10 cellular contexts compared by ENCODE assay signal in the genomic region with DNA sequence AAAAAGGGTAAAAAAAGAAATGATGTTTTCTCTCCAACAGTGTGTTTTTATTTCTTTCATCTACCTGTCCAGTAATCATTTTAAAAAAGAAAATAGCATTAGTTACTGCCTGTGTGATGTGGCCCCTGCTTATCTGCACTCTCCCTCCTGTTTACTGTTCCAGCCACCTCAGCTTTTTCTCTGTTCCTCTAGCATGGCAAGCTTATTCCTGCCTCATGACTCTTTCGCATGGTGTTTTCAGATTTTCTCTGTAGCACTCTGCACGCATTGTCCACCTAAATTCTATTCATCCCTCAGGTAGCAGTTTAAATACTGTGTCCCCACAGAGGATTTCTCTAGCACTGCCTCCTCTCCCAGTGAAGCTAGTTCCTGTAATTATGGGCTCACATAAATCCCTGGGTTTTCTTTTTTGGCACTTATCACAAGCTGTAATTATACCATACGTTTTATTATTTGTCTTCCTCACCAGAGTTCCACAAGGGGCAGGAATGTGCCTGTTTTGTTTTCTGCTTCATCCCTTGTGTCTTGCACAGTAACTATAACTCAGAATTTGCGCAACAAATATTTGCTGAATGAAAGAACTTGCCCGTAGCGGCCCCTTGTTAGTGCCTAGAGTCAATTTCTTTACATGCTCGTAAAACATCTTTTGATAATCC. TPM values are rescaled to one million over a fixed set of nuclear protein-coding genes. Genes with fewer than 3 reads are reported as not detected.
DNase-seq lines count a peak whose midpoint lies in the region; ATAC-seq and TF ChIP-seq lines count a peak whose summit lies in the region.
"Had no signal": no experiment of that assay in that cellular context is flagged by ENCODE, and none has a peak within 500 bp of the region (broad histone marks: within the 10 kb centered on the region; RNA-seq: fewer than 3 reads in every experiment).

No MANE protein-coding gene starts in this region.

- no peaks in the 10 kb centered on the region for H3K9me3 ChIP-seq in RWPE2 (ENCODE audit: severe bottlenecking)
- no peaks in the 10 kb centered on the region for H3K9me3 ChIP-seq in right lobe of liver

- H3K27ac Mint-ChIP-seq in HFFc6: peak overlapping the region; percentile 17; the same call in 1 of the 2 replicates

- peaks cover 12% of the 10 kb centered on the region for H3K4me1 ChIP-seq in RWPE2 (ENCODE audit: insufficient read depth, poor library complexity, severe bottlenecking)
- H3K4me1 ChIP-seq in right lobe of liver: peaks cover 0 to 18% (median 6%) of the 10 kb centered on the region in 4 donors

- H3K36me3 Mint-ChIP-seq in HFFc6 (ENCODE audit: low read depth): no peaks in the 10 kb centered on the region

- H3K27me3 Mint-ChIP-seq in HFFc6 (ENCODE audit: insufficient read depth): peaks cover 2% of the 10 kb centered on the region; the same call in 1 of the 2 replicates

- intact Hi-C loops in right lobe of liver (cut with DNase I): no loop called here

- ATAC-seq in RWPE2 (ENCODE audit: low read depth) (peak; percentile 92), right lobe of liver (peak; percentile 72 to 88 (median 82)), HG03045 (IDR thresholded peaks at IDR 0.05; ENCODE audit: unreplicated experiment) (no peak)

- H3K36me3 ChIP-seq in RWPE2 (ENCODE audit: low read depth): no peaks in the 10 kb centered on the region
- H3K36me3 ChIP-seq in right lobe of liver: no peaks in the 10 kb centered on the region

- H3K27ac ChIP-seq in RWPE2 (ENCODE audit: poor library complexity, severe bottlenecking) (peak overlapping the region; percentile 75), right lobe of liver (peak overlapping the region in 1 of 3 donors; percentile 62)

- H3K4me3 ChIP-seq in RWPE2 (ENCODE audit: severe bottlenecking) (no peak overlapping the region), right lobe of liver (no peak overlapping the region)

- H3K27me3 ChIP-seq in RWPE2 (ENCODE audit: insufficient read depth, poor library complexity, severe bottlenecking) (no peaks in the 10 kb centered on the region), right lobe of liver (no peaks in the 10 kb centered on the region)

- H3K4me1 Mint-ChIP-seq in HFFc6 (ENCODE audit: low read depth): peaks cover 8% of the 10 kb centered on the region; the same call in 1 of the 2 replicates

- WGBS in right lobe of liver (ENCODE audit: insufficient coverage, low coverage, low lambda C conversion rate, missing lambda C conversion rate): 39% methylated on average over 7 of the region's 7 CpGs

- H3K4me3 Mint-ChIP-seq in HFFc6: no peak overlapping the region

- no peaks in the 10 kb centered on the region for H3K9me3 Mint-ChIP-seq in HFFc6

- no peak for TF ChIP-seq POLR2A in right lobe of liver (IDR thresholded peaks at IDR 0.05)

- DNase-seq in D341Med (ENCODE audit: low spot score): peak; percentile 60
- DNase-seq in HFFc6: no peak
- no peak for DNase-seq in RWPE2 (ENCODE audit: low spot score)
- no peak for DNase-seq in right lobe of liver
- no peak for DNase-seq in T-helper 1 cell
- DNase-seq in stimulated activated CD4-positive, alpha-beta T cell treated with anti-CD3 and anti-CD28 coated beads, Interleukin-15, amount 100 ng/mL, for 24 hours: no peak
- DNase-seq in NCI-H187 treated with DMSO at 0.1 percent for 48 hours (lab: John Stamatoyannopoulos, UW): no peak
- DNase-seq: head of caudate nucleus; stimulated activated CD4-positive, alpha-beta T cell treated with anti-CD3 and anti-CD28 coated beads, Interleukin-1b, Interleukin-23, amount 100 ng/mL, for 48 hours had no signal

- peak; percentile 5; the same call in 1 of the 2 replicates for TF ChIP-seq CTCF in HFFc6 (IDR thresholded peaks at IDR 0.05)
- peak; percentile 53 for TF ChIP-seq CTCF in RWPE2 (IDR thresholded peaks at IDR 0.05; ENCODE audit: poor library complexity, severe bottlenecking)
- TF ChIP-seq CTCF in right lobe of liver (IDR thresholded peaks at IDR 0.05): peak in 2 of 4 donors; percentile 9

RNA-seq across cellular contexts. Expression of gene LRIG2, which starts 51.4 kb away (rescaled TPM):
- total RNA-seq in HFFc6 (2021; fragmentation: NEBNext Ultra II Directional; extraction: Animal tissue kit (Norgen Biotek cat#: 25700)): 1 to 10 TPM; 5.6 to 8.5 (median 7.4) TPM
- total RNA-seq in right lobe of liver: 1 to 10 TPM; 3.4 to 7.2 (median 5.0) TPM
